Comparison of ENCODE assay signal across 20 cellular contexts in the genomic region with DNA sequence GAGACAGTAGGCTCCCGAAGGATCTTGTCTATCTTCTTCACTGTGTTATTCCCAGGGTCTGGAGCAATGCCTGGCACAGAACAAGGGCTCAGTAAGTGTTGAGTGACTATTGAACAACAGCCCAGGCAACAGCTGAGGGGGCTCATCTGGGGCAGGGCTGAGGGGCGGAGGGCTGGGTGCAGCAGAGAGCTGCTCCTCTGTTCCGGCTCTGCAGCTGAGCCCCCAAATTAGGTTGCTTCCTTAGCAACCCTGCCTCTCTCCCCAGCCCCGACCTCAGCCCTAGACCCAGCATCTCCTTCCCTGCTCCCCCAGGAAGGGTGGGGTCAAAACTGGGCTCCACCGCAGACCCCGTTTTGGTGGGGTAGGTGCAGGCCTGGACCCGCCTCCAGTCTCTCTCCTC. TPM values are rescaled to one million over a fixed set of nuclear protein-coding genes. Genes with fewer than 3 reads are reported as not detected.
DNase-seq lines count a peak whose midpoint lies in the region; ATAC-seq, FAIRE-seq and TF ChIP-seq lines count a peak whose summit lies in the region.
"Had no signal": no experiment of that assay in that cellular context is flagged by ENCODE, and none has a peak within 500 bp of the region (broad histone marks: within the 10 kb centered on the region; RNA-seq: fewer than 3 reads in every experiment).

No MANE protein-coding gene starts in this region.

- H3K27me3 ChIP-seq in CD4-positive, CD25-positive, alpha-beta regulatory T cell (ENCODE audit: control insufficient read depth, insufficient read depth, low read length), result no peaks in the 10 kb centered on the region
- no peaks in the 10 kb centered on the region for H3K27me3 ChIP-seq in CD8-positive, alpha-beta memory T cell (ENCODE audit: insufficient read depth, low read length, poor library complexity, severe bottlenecking)
- H3K27me3 ChIP-seq in H1 (replicated peaks in 1 of 4; ENCODE audit: control insufficient read depth in 3 of 4, extremely low read depth in 1 of 4, insufficient read depth in 3 of 4, low read length in 3 of 4) (no peaks in the 10 kb centered on the region), neuronal stem cell (ENCODE audit: control insufficient read depth in 3 of 3, insufficient read depth in 3 of 3, low read depth in 1 of 3, low read length in 3 of 3) (peaks cover 0 to 5% (median 0%) of the 10 kb centered on the region in 3 experiments), PC-3 (ENCODE audit: low read length) (no peaks in the 10 kb centered on the region), MM.1S (replicated peaks; ENCODE audit: insufficient read depth, low read length) (no peaks in the 10 kb centered on the region)
- H3K27me3 ChIP-seq: SJSA1 had no signal

- no peaks in the 10 kb centered on the region for H3K27me3 Mint-ChIP-seq in CD4-positive, CD25-positive, alpha-beta regulatory T cell
- H3K27me3 Mint-ChIP-seq in CD8-positive, alpha-beta memory T cell, result peaks cover 0 to 3% of the 10 kb centered on the region in 2 donors

- peaks cover 0 to 72% (median 29%) of the 10 kb centered on the region in 4 donors for H3K4me1 Mint-ChIP-seq in CD4-positive, CD25-positive, alpha-beta regulatory T cell
- peaks cover 69 to 90% (median 86%) of the 10 kb centered on the region in 3 donors for H3K4me1 Mint-ChIP-seq in CD8-positive, alpha-beta memory T cell

- H3K4me2 ChIP-seq in H1 (ENCODE audit: insufficient read depth in 1 of 2, low read depth in 2 of 2, low read length in 2 of 2) (no peak overlapping the region), neuronal stem cell (ENCODE audit: insufficient read depth, low read length, poor library complexity, severe bottlenecking) (no peak overlapping the region), PC-3 (ENCODE audit: low read length) (no peak overlapping the region), MM.1S (ENCODE audit: low read depth, low read length) (no peak overlapping the region)

- TF ChIP-seq RAD21 in H1 (IDR thresholded peaks at IDR 0.05 in 1 of 2, conservative IDR thresholded peaks at IDR 0.05 in 1 of 2; ENCODE audit: low read depth in 2 of 2, low read length in 2 of 2), result no peak

- H3K4me3 Mint-ChIP-seq in CD4-positive, CD25-positive, alpha-beta regulatory T cell, result peak overlapping the region in 2 of 4 donors; percentile 5 to 81
- peak overlapping the region; percentile 33 to 86 (median 52) for H3K4me3 Mint-ChIP-seq in CD8-positive, alpha-beta memory T cell

- CTCF ChIA-PET in CD8-positive, alpha-beta memory T cell (lab: Charles Lee), result interaction anchor here (1.2 to 1.7 kb wide), 5 partner anchors 13 to 77 kb away, joined by 3 to 14 read pairs (median 5); partner anchors contain the start of gene NCBP3
- CTCF ChIA-PET in H1 (lab: Charles Lee; ENCODE audit: partially characterized antibody) (interaction anchor here (0.9 to 11.5 kb wide), 5 partner anchors 9 to 58 kb away, joined by 3 to 132 read pairs (median 4); no protein-coding TSS in a partner anchor), PC-3 (lab: Charles Lee) (no interaction called here)

- DNase-seq in CD4-positive, CD25-positive, alpha-beta regulatory T cell, result no peak
- no peak for DNase-seq in CD8-positive, alpha-beta memory T cell
- no peak for DNase-seq in H1 (ENCODE audit: low read depth in 1 of 2, low spot score in 2 of 2)
- no peak for DNase-seq in neuronal stem cell (ENCODE audit: low spot score)
- no peak for DNase-seq in PC-3
- no peak for DNase-seq in NCI-H748 treated with DMSO at 0.1 percent for 48 hours (lab: John Stamatoyannopoulos, UW)
- DNase-seq in MM.1S, result no peak
- DNase-seq: C1 segment of cervical spinal cord; Calu3; DMS79 treated with DMSO at 0.1 percent for 48 hours; GDM1; KBM-7; NCI-H1092 treated with DMSO at 0.1 percent for 48 hours; NCI-H1694 treated with DMSO at 0.1 percent for 48 hours; NCI-H345; NCI-H526 treated with DMSO at 0.1 percent for 48 hours; NK-92 treated with Interleukin-12 subunit alpha and Interleukin-12 subunit beta, amount 100 ng/mL, for 24 hours; OCI-M1 had no signal

- no peaks in the 10 kb centered on the region for H3F3A ChIP-seq in PC-3 (ENCODE audit: low read length, unreplicated experiment)
- H3F3A ChIP-seq in MM.1S (ENCODE audit: insufficient read depth, low read length), result no peaks in the 10 kb centered on the region

- H2BK5ac ChIP-seq in H1 (ENCODE audit: low read depth, low read length), result no peak overlapping the region
- H2BK5ac ChIP-seq in neuronal stem cell (ENCODE audit: low read length), result peak overlapping the region; percentile 29

- H4K8ac ChIP-seq in H1 (ENCODE audit: extremely low read depth, insufficient read depth, low read length), result no peak overlapping the region
- no peak overlapping the region for H4K8ac ChIP-seq in neuronal stem cell (ENCODE audit: low read depth, low read length)

- no peak overlapping the region for H3K4ac ChIP-seq in H1 (replicated peaks; ENCODE audit: insufficient read length, low read depth, low read length)
- no peak overlapping the region for H3K4ac ChIP-seq in neuronal stem cell (ENCODE audit: low read length)

- no peak overlapping the region for H2BK15ac ChIP-seq in H1 (ENCODE audit: low read length)
- no peak overlapping the region for H2BK15ac ChIP-seq in neuronal stem cell (ENCODE audit: low read length)

- no peak for TF ChIP-seq EP300 in H1 (IDR thresholded peaks at IDR 0.05; ENCODE audit: borderline replicate concordance in 1 of 2, low read depth in 2 of 2, low read length in 2 of 2)

- BruUV-seq in PC-3 (replicated peaks; lab: Mats Ljungman, UMichigan), result no TSS peak

- H3K36me3 Mint-ChIP-seq in CD4-positive, CD25-positive, alpha-beta regulatory T cell, result no peaks in the 10 kb centered on the region
- H3K36me3 Mint-ChIP-seq in CD8-positive, alpha-beta memory T cell, result peaks cover 2 to 4% (median 4%) of the 10 kb centered on the region in 3 donors

- H3K14ac ChIP-seq in H1 (ENCODE audit: insufficient read length) (no peak overlapping the region), neuronal stem cell (ENCODE audit: low read length) (no peak overlapping the region)

- no peaks in the 10 kb centered on the region for H3K36me3 ChIP-seq in CD4-positive, CD25-positive, alpha-beta regulatory T cell (ENCODE audit: control insufficient read depth, insufficient read depth, low read length)
- H3K36me3 ChIP-seq in CD8-positive, alpha-beta memory T cell (ENCODE audit: insufficient read depth, low read length), result no peaks in the 10 kb centered on the region
- H3K36me3 ChIP-seq in H1 (ENCODE audit: control insufficient read depth in 2 of 4, insufficient read depth in 4 of 4, low read length in 3 of 4), result no peaks in the 10 kb centered on the region
- H3K36me3 ChIP-seq in neuronal stem cell (replicated peaks in 1 of 2; ENCODE audit: control insufficient read depth in 2 of 2, insufficient read depth in 2 of 2, low read length in 2 of 2), result no peaks in the 10 kb centered on the region
- no peaks in the 10 kb centered on the region for H3K36me3 ChIP-seq in PC-3 (ENCODE audit: low read depth, low read length)
- H3K36me3 ChIP-seq in MM.1S (replicated peaks; ENCODE audit: insufficient read depth, low read length), result no peaks in the 10 kb centered on the region
- H3K36me3 ChIP-seq: SJSA1 had no signal

- H3K4me1 ChIP-seq in CD4-positive, CD25-positive, alpha-beta regulatory T cell (ENCODE audit: control insufficient read depth, insufficient read depth, low read length, poor library complexity, severe bottlenecking), result peaks cover 34% of the 10 kb centered on the region
- peaks cover 65% of the 10 kb centered on the region for H3K4me1 ChIP-seq in CD8-positive, alpha-beta memory T cell (ENCODE audit: insufficient read depth, low read length)
- H3K4me1 ChIP-seq in H1 (replicated peaks in 1 of 4; ENCODE audit: control insufficient read depth in 3 of 4, insufficient read depth in 4 of 4, low read length in 3 of 4) (peaks cover 0 to 14% (median 2%) of the 10 kb centered on the region in 4 experiments; a peak in 2 of 7 replicates), neuronal stem cell (ENCODE audit: control insufficient read depth in 2 of 2, insufficient read depth in 1 of 2, low read depth in 1 of 2, low read length in 2 of 2) (peaks cover 1 to 10% of the 10 kb centered on the region in 2 donors), PC-3 (ENCODE audit: insufficient read depth, low read length) (peaks cover 6% of the 10 kb centered on the region), MM.1S (ENCODE audit: low read length) (no peaks in the 10 kb centered on the region)

- H2BK12ac ChIP-seq in H1 (ENCODE audit: low read depth, low read length), result no peak overlapping the region
- H2BK12ac ChIP-seq in neuronal stem cell (ENCODE audit: low read length), result no peak overlapping the region

- peak overlapping the region in 2 of 3 donors; percentile 51 to 68 for H3K27ac Mint-ChIP-seq in CD4-positive, CD25-positive, alpha-beta regulatory T cell
- H3K27ac Mint-ChIP-seq in CD8-positive, alpha-beta memory T cell, result peak overlapping the region; percentile 69 to 96 (median 91)

- H3K23me2 ChIP-seq in H1 (ENCODE audit: low read depth, low read length), result no peaks in the 10 kb centered on the region

- intact Hi-C loops in PC-3 (cut with micrococcal nuclease), result no loop called here

- TF ChIP-seq POLR2A in H1 (IDR thresholded peaks at IDR 0.05; ENCODE audit: control extremely low read depth in 1 of 2, low read depth in 2 of 2, low read length in 2 of 2), result no peak

- H3K56ac ChIP-seq in H1 (replicated peaks; ENCODE audit: insufficient read length, low read depth, low read length), result no peak overlapping the region

- H2AFZ ChIP-seq in H1 (ENCODE audit: low read length) (peak overlapping the region; percentile 92; the same call in 1 of the 2 replicates), neuronal stem cell (ENCODE audit: low read length) (no peak overlapping the region), PC-3 (ENCODE audit: low read length) (no peak overlapping the region), MM.1S (ENCODE audit: low read length) (no peak overlapping the region)

- ATAC-seq in CD4-positive, CD25-positive, alpha-beta regulatory T cell (ENCODE audit: low read depth in 2 of 2), result no peak
- ATAC-seq in PC-3, result no peak

- H3K79me2 ChIP-seq in H1 (ENCODE audit: control insufficient read depth in 1 of 2, insufficient read depth in 2 of 2, low read length in 2 of 2) (no peaks in the 10 kb centered on the region), PC-3 (ENCODE audit: low read length) (no peaks in the 10 kb centered on the region), MM.1S (ENCODE audit: low read length) (no peaks in the 10 kb centered on the region)

- no peak overlapping the region for H4K5ac ChIP-seq in H1 (ENCODE audit: insufficient read length, low read depth, low read length)

- 89% methylated on average over 7 of the region's 7 CpGs; no CpG with 5 or more reads in 1 of the 2 experiments for WGBS in H1 (ENCODE audit: extremely low coverage in 1 of 2, insufficient coverage in 1 of 2, insufficient read length in 1 of 2, insufficient replicate concordance in 2 of 2, low coverage in 1 of 2, low lambda C conversion rate in 2 of 2, missing lambda C conversion rate in 1 of 2), 2 experiments
- no CpG with 5 or more reads among the region's 7 CpGs for WGBS in neuronal stem cell (ENCODE audit: extremely low coverage in 2 of 2, insufficient read length in 2 of 2, insufficient replicate concordance in 1 of 2), 2 donors

- no peak for FAIRE-seq in H1 (lab: Jason Lieb, UNC)
- FAIRE-seq: GM12892 had no signal

- no peak overlapping the region for H4K91ac ChIP-seq in H1 (replicated peaks; ENCODE audit: insufficient read length, low read length)
- H4K91ac ChIP-seq in neuronal stem cell (ENCODE audit: low read depth, low read length, poor library complexity), result no peak overlapping the region

- H3K4me3 ChIP-seq in CD4-positive, CD25-positive, alpha-beta regulatory T cell (ENCODE audit: low read depth, low read length), result no peak overlapping the region
- H3K4me3 ChIP-seq in CD8-positive, alpha-beta memory T cell (ENCODE audit: low read length), result no peak overlapping the region
- H3K4me3 ChIP-seq in H1 (ENCODE audit: extremely low read depth in 1 of 4, insufficient read depth in 2 of 4, low read depth in 3 of 4, low read length in 4 of 4), result no peak overlapping the region
- H3K4me3 ChIP-seq in neuronal stem cell (ENCODE audit: low read length in 2 of 2), result no peak overlapping the region
- H3K4me3 ChIP-seq in PC-3 (ENCODE audit: low read length), result no peak overlapping the region
- H3K4me3 ChIP-seq in MM.1S (ENCODE audit: low read length), result no peak overlapping the region
- H3K4me3 ChIP-seq: SJSA1 had no signal

- no peak overlapping the region for H3K9ac ChIP-seq in H1 (replicated peaks in 1 of 4; ENCODE audit: extremely low read depth in 1 of 4, low read depth in 3 of 4, low read length in 3 of 4)
- no peak overlapping the region for H3K9ac ChIP-seq in neuronal stem cell (ENCODE audit: low read depth, low read length, poor library complexity)
- no peak overlapping the region for H3K9ac ChIP-seq in PC-3 (ENCODE audit: low read length)
- no peak overlapping the region for H3K9ac ChIP-seq in MM.1S (ENCODE audit: low read length)

- H3K23ac ChIP-seq in H1 (ENCODE audit: insufficient read length) (no peak overlapping the region), neuronal stem cell (ENCODE audit: low read depth, low read length, poor library complexity) (no peak overlapping the region)

- POLR2A ChIA-PET in CD8-positive, alpha-beta memory T cell (lab: Charles Lee), result no interaction called here
- POLR2A ChIA-PET in H1 (lab: Charles Lee; ENCODE audit: partially characterized antibody), result interaction anchor here (0.7 kb wide), 1 partner anchor 30 kb away, joined by 3 read pairs; no protein-coding TSS in a partner anchor
- POLR2A ChIA-PET in PC-3 (lab: Charles Lee; ENCODE audit: unreplicated experiment), result no interaction called here

- no peak overlapping the region for H2BK20ac ChIP-seq in H1 (ENCODE audit: low read length)

- peaks cover 0 to 5% (median 0%) of the 10 kb centered on the region in 7 donors for H3K9me3 Mint-ChIP-seq in CD4-positive, CD25-positive, alpha-beta regulatory T cell
- H3K9me3 Mint-ChIP-seq in CD8-positive, alpha-beta memory T cell, result no peaks in the 10 kb centered on the region

- no peaks in the 10 kb centered on the region for H4K20me1 ChIP-seq in H1 (replicated peaks in 1 of 2; ENCODE audit: control insufficient read depth in 1 of 2, insufficient read depth in 2 of 2, low read length in 2 of 2)
- H4K20me1 ChIP-seq in PC-3 (ENCODE audit: low read length), result no peaks in the 10 kb centered on the region
- no peaks in the 10 kb centered on the region for H4K20me1 ChIP-seq in MM.1S (ENCODE audit: insufficient read depth, low read length)

- H3K18ac ChIP-seq in H1 (ENCODE audit: extremely low read depth, low read length), result no peak overlapping the region
- no peak overlapping the region for H3K18ac ChIP-seq in neuronal stem cell (ENCODE audit: low read length)

- H3K27ac ChIP-seq in CD4-positive, CD25-positive, alpha-beta regulatory T cell (ENCODE audit: insufficient read depth, low read length, poor library complexity, severe bottlenecking), result no peak overlapping the region
- H3K27ac ChIP-seq in CD8-positive, alpha-beta memory T cell (ENCODE audit: low read depth, low read length), result no peak overlapping the region
- H3K27ac ChIP-seq in H1 (ENCODE audit: low read depth, low read length) (no peak overlapping the region), neuronal stem cell (replicated peaks; ENCODE audit: low read length) (no peak overlapping the region), PC-3 (ENCODE audit: low read length) (no peak overlapping the region), MM.1S (ENCODE audit: low read length) (no peak overlapping the region)
- H3K27ac ChIP-seq: SJSA1 had no signal

- H3K79me1 ChIP-seq in H1 (ENCODE audit: low read depth, low read length) (no peaks in the 10 kb centered on the region), neuronal stem cell (ENCODE audit: low read depth, low read length) (no peaks in the 10 kb centered on the region)

- H3K9me2 ChIP-seq in PC-3 (replicated peaks; ENCODE audit: low read length) (no peaks in the 10 kb centered on the region), MM.1S (replicated peaks; ENCODE audit: insufficient read depth, low read length) (no peaks in the 10 kb centered on the region)

- no peak for TF ChIP-seq CTCF in H1 (IDR thresholded peaks at IDR 0.05; ENCODE audit: control extremely low read depth in 1 of 3, insufficient read depth in 1 of 3, low read depth in 1 of 3, low read length in 3 of 3)
- no peak for TF ChIP-seq CTCF in PC-3 (conservative IDR thresholded peaks at IDR 0.05; ENCODE audit: low read depth, low read length)
- no peak for TF ChIP-seq CTCF in MM.1S (IDR thresholded peaks at IDR 0.05; ENCODE audit: low read length)

- H2AK5ac ChIP-seq in H1 (ENCODE audit: low read depth, low read length), result no peak overlapping the region
- no peak overlapping the region for H2AK5ac ChIP-seq in neuronal stem cell (ENCODE audit: low read depth, low read length)

- no peaks in the 10 kb centered on the region for H3K9me3 ChIP-seq in CD4-positive, CD25-positive, alpha-beta regulatory T cell (ENCODE audit: control insufficient read depth in 2 of 2, low read length in 2 of 2)
- H3K9me3 ChIP-seq in CD8-positive, alpha-beta memory T cell (ENCODE audit: low read length), result no peaks in the 10 kb centered on the region
- H3K9me3 ChIP-seq in H1 (ENCODE audit: insufficient read depth in 2 of 2, low read depth in 1 of 2, low read length in 1 of 2), result no peaks in the 10 kb centered on the region
- H3K9me3 ChIP-seq in neuronal stem cell (replicated peaks in 1 of 2; ENCODE audit: control insufficient read depth in 2 of 2, insufficient read depth in 1 of 2, low read depth in 1 of 2, low read length in 2 of 2), result peaks cover 0 to 2% of the 10 kb centered on the region in 2 donors
- H3K9me3 ChIP-seq in PC-3 (ENCODE audit: low read length), result no peaks in the 10 kb centered on the region
- no peaks in the 10 kb centered on the region for H3K9me3 ChIP-seq in MM.1S (replicated peaks; ENCODE audit: insufficient read depth, low read length)
- H3K9me3 ChIP-seq: SJSA1 had no signal

- H2BK120ac ChIP-seq in H1 (replicated peaks; ENCODE audit: low read depth, low read length), result no peak overlapping the region
- H2BK120ac ChIP-seq in neuronal stem cell (ENCODE audit: low read depth, low read length), result no peak overlapping the region

RNA-seq across cellular contexts. Expression of gene ITGAE, which starts 32.2 kb away (rescaled TPM):
- 14.2 TPM for total RNA-seq in CD4-positive, CD25-positive, alpha-beta regulatory T cell
- polyA plus RNA-seq in CD4-positive, CD25-positive, alpha-beta regulatory T cell, result 10 to 100 TPM; 32.5 to 46.4 (median 38.9) TPM
- total RNA-seq in CD8-positive, alpha-beta memory T cell, result 10 to 100 TPM; 46.6 to 47.3 TPM
- polyA plus RNA-seq in CD8-positive, alpha-beta memory T cell, result 66.6 TPM
- total RNA-seq in H1 (2021; fragmentation: NEBNext Ultra II Directional; extraction: Animal tissue kit (Norgen Biotek cat#: 25700)), result 23.2 and 24.5 TPM in 2 replicates
- polyA plus RNA-seq in H1 (2011; rRNA removed), result 25.5 and 43.1 TPM in 2 replicates
- polyA plus RNA-seq in H1 (2011; cell fraction: cytosol; rRNA removed), result 45.3 TPM
- polyA plus RNA-seq in H1 (2011; cell fraction: nucleus; rRNA removed), result 16.3 TPM
- 27.5 to 44.4 TPM (median 35.7 TPM) in 4 replicates for polyA plus RNA-seq in H1 (2012, experiment 1 of 2)
- polyA plus RNA-seq in H1 (2012, experiment 2 of 2), result 28.9 TPM
- 35.8 TPM for polyA plus RNA-seq in H1 (2013, experiment 1 of 2)
- 35.5 TPM for polyA plus RNA-seq in H1 (2013, experiment 2 of 2)
- 7.4 and 9.9 TPM in 2 replicates for polyA minus RNA-seq in H1 (2011; rRNA and poly(A)+ RNA removed)
- 5.1 TPM for polyA minus RNA-seq in H1 (2011; cell fraction: cytosol; rRNA and poly(A)+ RNA removed)
- polyA minus RNA-seq in H1 (2011; cell fraction: nucleus; rRNA and poly(A)+ RNA removed), result 15.9 TPM
- 59.7 TPM for polyA plus RNA-seq in neuronal stem cell (2013, experiment 1 of 2)
- 59.3 TPM for polyA plus RNA-seq in neuronal stem cell (2013, experiment 2 of 2)
- total RNA-seq in PC-3 (2014; rRNA removed), result 29.7 and 42.0 TPM in 2 replicates

RNA-seq across cellular contexts. Expression of gene HASPIN, which starts 45.1 kb away (rescaled TPM):
- 0.27 TPM for total RNA-seq in CD4-positive, CD25-positive, alpha-beta regulatory T cell
- polyA plus RNA-seq in CD4-positive, CD25-positive, alpha-beta regulatory T cell, result under 1 TPM; 0.07 to 0.53 (median 0.34) TPM
- 10 to 100 TPM; 16.0 to 16.6 TPM for total RNA-seq in CD8-positive, alpha-beta memory T cell
- 0.09 TPM for polyA plus RNA-seq in CD8-positive, alpha-beta memory T cell
- 29.4 and 29.5 TPM in 2 replicates for total RNA-seq in H1 (2021; fragmentation: NEBNext Ultra II Directional; extraction: Animal tissue kit (Norgen Biotek cat#: 25700))
- polyA plus RNA-seq in H1 (2011; rRNA removed), result 7.8 and 12.0 TPM in 2 replicates
- polyA plus RNA-seq in H1 (2011; cell fraction: cytosol; rRNA removed), result 10.7 TPM
- 9.1 TPM for polyA plus RNA-seq in H1 (2011; cell fraction: nucleus; rRNA removed)
- 13.2 to 14.6 TPM (median 13.7 TPM) in 4 replicates for polyA plus RNA-seq in H1 (2012, experiment 1 of 2)
- polyA plus RNA-seq in H1 (2012, experiment 2 of 2), result 12.1 TPM
- polyA plus RNA-seq in H1 (2013, experiment 1 of 2), result 15.4 TPM
- polyA plus RNA-seq in H1 (2013, experiment 2 of 2), result 15.4 TPM
- 22.0 and 22.5 TPM in 2 replicates for polyA minus RNA-seq in H1 (2011; rRNA and poly(A)+ RNA removed)
- 20.5 TPM for polyA minus RNA-seq in H1 (2011; cell fraction: cytosol; rRNA and poly(A)+ RNA removed)
- polyA minus RNA-seq in H1 (2011; cell fraction: nucleus; rRNA and poly(A)+ RNA removed), result 18.7 TPM
- 12.3 TPM for polyA plus RNA-seq in neuronal stem cell (2013, experiment 1 of 2)
- 12.4 TPM for polyA plus RNA-seq in neuronal stem cell (2013, experiment 2 of 2)
- 10.6 and 12.7 TPM in 2 replicates for total RNA-seq in PC-3 (2014; rRNA removed)
